Comparison of ENCODE assay signal across 2 cellular contexts in genomic region chr5:94618029-94618492, GRCh38.
TF ChIP-seq lines count a peak whose summit lies in the region.

No MANE protein-coding gene starts in this region.

TF ChIP-seq in HCT116, 20 proteins besides CTCF, POLR2A, EP300 and RAD21:
- no peak for TF ChIP-seq MAX (IDR thresholded peaks at IDR 0.05)
- no peak for TF ChIP-seq REST (IDR thresholded peaks at IDR 0.05; ENCODE audit: low read depth)
- TF ChIP-seq ATF3 (IDR thresholded peaks at IDR 0.05) = no peak
- no peak for TF ChIP-seq ZNF274 (IDR thresholded peaks at IDR 0.05; ENCODE audit: low read depth, low read length)

TF ChIP-seq in endothelial cell of umbilical vein, 7 proteins besides CTCF, POLR2A, EP300 and RAD21:
- TF ChIP-seq FOS (IDR thresholded peaks at IDR 0.05; ENCODE audit: borderline replicate concordance, insufficient read depth, low read length) = no peak
- no peak for TF ChIP-seq MYC (IDR thresholded peaks at IDR 0.05; ENCODE audit: low read depth, low read length)
- TF ChIP-seq MAX (IDR thresholded peaks at IDR 0.05; ENCODE audit: insufficient read depth, insufficient read length) = no peak
- TF ChIP-seq JUN (IDR thresholded peaks at IDR 0.05; ENCODE audit: borderline replicate concordance, insufficient read depth, insufficient read length, low read depth) = no peak
- TF ChIP-seq POLR2AphosphoS5 (IDR thresholded peaks at IDR 0.05; ENCODE audit: insufficient read depth, low read depth, low read length) = no peak
- no peak for TF ChIP-seq GATA2 (IDR thresholded peaks at IDR 0.05; ENCODE audit: insufficient read depth, insufficient read length, low read depth, low read length)
- no peak for TF ChIP-seq EZH2 (IDR thresholded peaks at IDR 0.05; ENCODE audit: borderline replicate concordance, low read depth, low read length, severe bottlenecking)
